8 cellular contexts compared by ENCODE assay signal in the genomic region with DNA sequence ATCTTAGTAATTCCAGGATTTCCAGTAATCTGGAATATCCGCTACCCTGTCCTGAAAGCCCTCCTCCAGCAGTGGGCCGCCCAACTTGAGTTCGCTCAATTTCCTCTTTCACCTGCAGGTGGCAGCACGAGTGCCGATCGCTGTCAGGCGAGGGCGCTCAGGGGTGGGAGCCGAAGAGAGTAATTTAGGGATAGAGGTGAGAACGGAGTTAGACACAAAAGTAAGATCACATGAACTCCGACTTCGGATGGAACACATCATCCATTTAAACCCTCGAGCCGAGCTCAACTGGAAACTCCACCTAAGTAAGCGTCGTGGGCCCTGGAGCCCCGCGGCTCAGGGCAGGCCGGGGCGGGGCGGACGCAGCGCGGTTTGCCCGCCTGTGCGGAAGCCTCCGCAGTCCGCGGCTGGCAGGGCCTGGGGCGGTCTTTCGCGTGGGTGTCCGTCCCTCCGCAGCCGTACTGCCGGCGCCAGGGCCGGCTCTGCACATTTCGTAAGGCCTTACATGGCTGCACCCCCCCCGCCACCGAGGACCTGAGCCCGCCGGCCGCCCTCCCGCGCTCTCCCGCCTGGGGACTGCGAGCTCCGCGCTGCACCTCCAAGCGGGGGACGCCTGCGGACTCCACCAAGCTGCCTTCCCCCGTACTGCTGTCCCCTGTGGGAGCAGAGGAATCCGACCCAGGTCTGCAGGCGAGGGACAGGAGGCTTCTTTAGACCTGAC.
DNase-seq lines count a peak whose midpoint lies in the region; ATAC-seq and TF ChIP-seq lines count a peak whose summit lies in the region.

No MANE protein-coding gene starts in this region.

- peaks cover 10% of the 10 kb centered on the region for H3K27me3 Mint-ChIP-seq in activated naive CD8-positive, alpha-beta T cell treated with anti-CD3 and anti-CD28 coated beads, Interleukin-2, amount 50 U/mL, for 24 hours

- H3K4me3 ChIP-seq in heart right ventricle (peak overlapping the region; percentile 28 to 63 (median 57)), upper lobe of right lung (peak overlapping the region; percentile 63)

- H3K4me3 Mint-ChIP-seq in activated naive CD8-positive, alpha-beta T cell treated with anti-CD3 and anti-CD28 coated beads, Interleukin-2, amount 50 U/mL, for 24 hours = peak overlapping the region; percentile 79

- 1% methylated on average over 50 to 56 of the region's 56 CpGs for WGBS in heart right ventricle, 2 donors

- H3K27ac ChIP-seq in heart right ventricle (peak overlapping the region in 2 of 10 donors; percentile 45), upper lobe of right lung (no peak overlapping the region)

- intact Hi-C loops in heart right ventricle (cut with DNase I) = loop anchor here in 9 of 10 donors (1.0 to 5.0 kb wide), 3 partner anchors 161 to 162 kb away; no protein-coding TSS in a partner anchor
- intact Hi-C loops in posterior vena cava (cut with DNase I) = loop anchor here (5.0 kb wide), 1 partner anchor 162 kb away; no protein-coding TSS in a partner anchor
- intact Hi-C loops in upper lobe of right lung (cut with DNase I) = no loop called here

- H3K27ac Mint-ChIP-seq in activated naive CD8-positive, alpha-beta T cell treated with anti-CD3 and anti-CD28 coated beads, Interleukin-2, amount 50 U/mL, for 24 hours = peak overlapping the region; percentile 7

- peaks cover 8% of the 10 kb centered on the region for H3K4me1 Mint-ChIP-seq in activated naive CD8-positive, alpha-beta T cell treated with anti-CD3 and anti-CD28 coated beads, Interleukin-2, amount 50 U/mL, for 24 hours

- H3K36me3 Mint-ChIP-seq in activated naive CD8-positive, alpha-beta T cell treated with anti-CD3 and anti-CD28 coated beads, Interleukin-2, amount 50 U/mL, for 24 hours (ENCODE audit: low read depth) = no peaks in the 10 kb centered on the region

- peak; percentile 85 for DNase-seq in GM10266 (ENCODE audit: extremely low spot score)
- peak; percentile 44 for DNase-seq in NCI-H1048 (lab: John Stamatoyannopoulos, UW)
- DNase-seq in SW 1271 (lab: John Stamatoyannopoulos, UW) = peak; percentile 48 to 84
- DNase-seq in activated naive CD8-positive, alpha-beta T cell treated with anti-CD3 and anti-CD28 coated beads, Interleukin-2, amount 50 U/mL, for 24 hours = peak; percentile 86
- peak; percentile 78 to 79 for DNase-seq in heart right ventricle
- peak; percentile 94 for DNase-seq in posterior vena cava (ENCODE audit: low spot score)
- peak; percentile 88 for DNase-seq in upper lobe of right lung

- ATAC-seq in HG02610 (IDR thresholded peaks at IDR 0.05; ENCODE audit: unreplicated experiment) (peak; percentile 91), heart right ventricle (peak; percentile 89 to 98 (median 95)), upper lobe of right lung (peak; percentile 96)
- peak; percentile 90 for ATAC-seq in activated naive CD8-positive, alpha-beta T cell treated with anti-CD3 and anti-CD28 coated beads, Interleukin-2, amount 50 U/mL, for 24 hours

- peak; percentile 97 for TF ChIP-seq CTCF in GM10266 (IDR thresholded peaks at IDR 0.05; ENCODE audit: control insufficient read depth, insufficient read depth, low read depth, missing control alignments)
- peak; percentile 77 to 93 (median 89) for TF ChIP-seq CTCF in heart right ventricle (IDR thresholded peaks at IDR 0.05)
- peak; percentile 93 for TF ChIP-seq CTCF in upper lobe of right lung (IDR thresholded peaks at IDR 0.05)

- H3K27me3 ChIP-seq in heart right ventricle (peaks cover 0 to 39% (median 19%) of the 10 kb centered on the region in 7 donors), upper lobe of right lung (no peaks in the 10 kb centered on the region)

- no peaks in the 10 kb centered on the region for H3K9me3 Mint-ChIP-seq in activated naive CD8-positive, alpha-beta T cell treated with anti-CD3 and anti-CD28 coated beads, Interleukin-2, amount 50 U/mL, for 24 hours

- H3K4me1 ChIP-seq in heart right ventricle (peaks cover 0 to 14% (median 4%) of the 10 kb centered on the region in 9 donors), upper lobe of right lung (no peaks in the 10 kb centered on the region)

- H3K36me3 ChIP-seq in heart right ventricle (no peaks in the 10 kb centered on the region), upper lobe of right lung (no peaks in the 10 kb centered on the region)

- H3K9me3 ChIP-seq in heart right ventricle (no peaks in the 10 kb centered on the region), upper lobe of right lung (no peaks in the 10 kb centered on the region)

Comparison
In these comparisons a context has a peak if more than half of its experiments do, and no peak if none do; other contexts are left out.
1. DNase-seq: peak in every context shown above with its lines; median percentile 94 in posterior vena cava; 88 in upper lobe of right lung; 86 in activated naive CD8-positive, alpha-beta T cell treated with anti-CD3 and anti-CD28 coated beads, Interleukin-2, amount 50 U/mL, for 24 hours; 85 in GM10266; 78 in heart right ventricle; 66 in SW 1271; 44 in NCI-H1048.